In genomic region chr22:42608481-42609361, GRCh38 we compare ENCODE assay signal across 9 cellular contexts. TPM values are rescaled to one million over a fixed set of nuclear protein-coding genes. Genes with fewer than 3 reads are reported as not detected.
DNase-seq lines count a peak whose midpoint lies in the region; ATAC-seq, FAIRE-seq and TF ChIP-seq lines count a peak whose summit lies in the region.
"Had no signal": no experiment of that assay in that cellular context is flagged by ENCODE, and none has a peak within 500 bp of the region (broad histone marks: within the 10 kb centered on the region; RNA-seq: fewer than 3 reads in every experiment).

No MANE protein-coding gene starts in this region.

- H3K36me3 ChIP-seq in cardiac muscle cell (no peaks in the 10 kb centered on the region), upper lobe of right lung (peaks cover 22% of the 10 kb centered on the region)

- H3K4me3 ChIP-seq in cardiac muscle cell (no peak overlapping the region), upper lobe of right lung (no peak overlapping the region)

- DNase-seq in cardiac muscle cell (ENCODE audit: low read depth in 1 of 2, low spot score in 1 of 2) (peak in 1 of 2 donors; percentile 66), Right ventricle myocardium superior (no peak), dedifferentiated amniotic fluid mesenchymal stem cell (ENCODE audit: extremely low spot score) (peak; percentile 35), medulla oblongata (ENCODE audit: extremely low spot score) (peak; percentile 63), upper lobe of right lung (no peak), NCI-H187 treated with DMSO at 0.1 percent for 48 hours (lab: John Stamatoyannopoulos, UW) (no peak), GM12892 (ENCODE audit: insufficient read length) (no peak)

- ATAC-seq in Right ventricle myocardium superior (ENCODE audit: poor library complexity) (no peak), upper lobe of right lung (no peak), GM18861 (IDR thresholded peaks at IDR 0.05; ENCODE audit: unreplicated experiment) (no peak)

- H3K27me3 ChIP-seq in cardiac muscle cell (no peaks in the 10 kb centered on the region), upper lobe of right lung (no peaks in the 10 kb centered on the region)

- no peak for TF ChIP-seq POLR2A in GM12892 (IDR thresholded peaks at IDR 0.05; ENCODE audit: low read depth, low read length)

- intact Hi-C loops in Right ventricle myocardium superior (cut with DNase I) (no loop called here), upper lobe of right lung (cut with DNase I) (no loop called here)

- no peak for FAIRE-seq in GM12892 (lab: Jason Lieb, UNC)

- peak overlapping the region; percentile 65 for H3K27ac ChIP-seq in cardiac muscle cell
- peak overlapping the region; percentile 73 for H3K27ac ChIP-seq in upper lobe of right lung
- H3K27ac ChIP-seq: HL-60 had no signal

- H3K9me3 ChIP-seq in cardiac muscle cell (ENCODE audit: low read depth), result no peaks in the 10 kb centered on the region
- no peaks in the 10 kb centered on the region for H3K9me3 ChIP-seq in upper lobe of right lung

- peaks cover 19% of the 10 kb centered on the region for H3K4me1 ChIP-seq in cardiac muscle cell (ENCODE audit: low read depth)
- H3K4me1 ChIP-seq in upper lobe of right lung, result peaks cover 64% of the 10 kb centered on the region

- TF ChIP-seq CTCF in cardiac muscle cell (IDR thresholded peaks at IDR 0.05; ENCODE audit: low read depth, low read length) (no peak), upper lobe of right lung (IDR thresholded peaks at IDR 0.05) (no peak)

RNA-seq across cellular contexts. Expression of gene POLDIP3, which starts 6.0 kb away (rescaled TPM):
- total RNA-seq in cardiac muscle cell (41.5 and 58.8 TPM in 2 replicates), Right ventricle myocardium superior (32.1 TPM), upper lobe of right lung (66.9 TPM)
- polyA plus RNA-seq in cardiac muscle cell, result 63.1 and 92.3 TPM in 2 replicates
- 40.0 TPM for polyA plus RNA-seq in GM12892 (2012; ENCODE audit: missing spikeins)

RNA-seq across cellular contexts. Expression of gene ATP5MGL, which starts 31.7 kb away (rescaled TPM):
- total RNA-seq in cardiac muscle cell, result 0.39 TPM in 1 of 2 replicates, not detected in the other
- 0.30 and 0.71 TPM in 2 replicates for polyA plus RNA-seq in cardiac muscle cell
- 0.38 TPM for total RNA-seq in Right ventricle myocardium superior
- total RNA-seq in upper lobe of right lung, result 1.0 TPM
- polyA plus RNA-seq in GM12892 (2012; ENCODE audit: missing spikeins), result not detected

RNA-seq across cellular contexts. Expression of gene CYB5R3, which starts 40.5 kb away (rescaled TPM):
- total RNA-seq in cardiac muscle cell (180 and 189 TPM in 2 replicates), Right ventricle myocardium superior (216 TPM), upper lobe of right lung (251 TPM)
- polyA plus RNA-seq in cardiac muscle cell, result 357 and 366 TPM in 2 replicates
- 49.7 TPM for polyA plus RNA-seq in GM12892 (2012; ENCODE audit: missing spikeins)

RNA-seq across cellular contexts. Expression of gene SERHL2, which starts 55.0 kb away (rescaled TPM):
- total RNA-seq in cardiac muscle cell (3.4 and 5.2 TPM in 2 replicates), Right ventricle myocardium superior (2.4 TPM), upper lobe of right lung (1.2 TPM)
- polyA plus RNA-seq in cardiac muscle cell, result 2.7 and 10.8 TPM in 2 replicates
- polyA plus RNA-seq in GM12892 (2012; ENCODE audit: missing spikeins), result 1.7 TPM

Comparison
In these comparisons a context has a peak if more than half of its experiments do, and no peak if none do; other contexts are left out.
1. DNase-seq: peak in dedifferentiated amniotic fluid mesenchymal stem cell (single experiment) and medulla oblongata (single experiment); none in Right ventricle myocardium superior (single experiment), upper lobe of right lung (single experiment), NCI-H187 treated with DMSO at 0.1 percent for 48 hours (single experiment) and GM12892 (single experiment).